13 cellular contexts compared by ENCODE assay signal in the genomic region with DNA sequence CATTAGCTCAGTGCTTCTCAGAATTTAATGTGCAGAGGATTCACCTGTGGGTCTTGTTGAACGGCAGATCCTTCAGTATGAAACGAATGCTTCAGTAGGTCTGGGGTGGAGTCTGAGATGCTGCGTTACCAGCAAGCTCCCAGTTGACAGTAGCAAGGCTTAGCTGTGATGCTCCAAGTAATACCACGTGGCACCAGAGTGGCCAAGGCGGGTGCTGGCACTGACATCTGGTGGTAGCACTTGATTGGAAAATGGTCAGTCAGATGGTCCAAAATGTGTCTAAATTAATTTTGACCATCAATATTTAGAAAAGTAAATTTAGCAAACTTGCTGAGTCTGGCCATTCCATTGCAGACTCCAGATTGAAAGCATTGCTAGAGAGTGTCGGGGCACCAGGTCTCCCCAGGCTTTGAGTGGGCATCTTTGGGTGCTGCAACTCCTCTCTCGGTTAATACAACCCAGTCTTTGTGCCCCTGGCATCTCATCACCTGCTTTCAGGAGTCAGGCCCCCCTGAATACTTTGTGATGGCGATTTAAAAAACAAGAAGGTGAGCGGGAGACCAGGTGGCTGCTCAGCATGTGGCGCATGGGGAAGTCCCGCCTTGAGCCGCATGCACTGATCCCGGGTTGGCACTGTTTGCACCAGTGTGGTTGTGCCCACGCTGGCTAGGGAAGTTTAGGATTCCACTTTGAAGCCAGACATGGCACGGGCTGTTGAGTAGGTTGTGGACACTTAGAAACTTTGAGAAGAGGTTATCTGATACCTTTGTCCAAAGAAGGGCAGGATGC.
DNase-seq lines count a peak whose midpoint lies in the region; ATAC-seq, FAIRE-seq and TF ChIP-seq lines count a peak whose summit lies in the region.
"Had no signal": no experiment of that assay in that cellular context is flagged by ENCODE, and none has a peak within 500 bp of the region (broad histone marks: within the 10 kb centered on the region; RNA-seq: fewer than 3 reads in every experiment).

No MANE protein-coding gene starts in this region.

- FAIRE-seq in HepG2 (lab: Jason Lieb, UNC): no peak

- no TSS peak for BruUV-seq in HCT116 (replicated peaks; lab: Mats Ljungman, UMichigan)
- BruUV-seq in HepG2 (replicated peaks; lab: Mats Ljungman, UMichigan): no TSS peak

- peak; percentile 63 for TF ChIP-seq RAD21 in HCT116 (IDR thresholded peaks at IDR 0.05; ENCODE audit: low read depth)
- no peak for TF ChIP-seq RAD21 in HepG2 (CRISPR knock-in tag; IDR thresholded peaks at IDR 0.05)

- no peaks in the 10 kb centered on the region for H3K9me3 ChIP-seq in HCT116 (ENCODE audit: control insufficient read depth in 1 of 2, insufficient read depth in 1 of 2, low read depth in 1 of 2, low read length in 2 of 2)
- no peaks in the 10 kb centered on the region for H3K9me3 ChIP-seq in HepG2 (ENCODE audit: low read length)
- H3K9me3 ChIP-seq in aorta (ENCODE audit: control insufficient read depth, low read length): no peaks in the 10 kb centered on the region

- RAD21 ChIA-PET in HCT116 (lab: Charles Lee; ENCODE audit: low non-redundant PET in 1 of 2, low total read pairs in 2 of 2, uncharacterized antibody in 2 of 2, unreplicated experiment in 2 of 2): interaction anchor here (1.1 to 1.5 kb wide), 3 partner anchors 145 to 146 kb away, joined by 3 to 5 read pairs (median 3); partner anchors contain the start of gene CNNM2 (in 1 of the 2)

- peaks cover under 1% of the 10 kb centered on the region for H3K4me1 Mint-ChIP-seq in stimulated activated effector memory CD8-positive, alpha-beta T cell treated with anti-CD3 and anti-CD28 coated beads, Interleukin-12 subunit alpha, Interleukin-12 subunit beta, amount 100 ng/mL, for 72 hours
- H3K4me1 Mint-ChIP-seq: activated CD4-positive, alpha-beta T cell treated with anti-CD3 and anti-CD28 coated beads for 36 hours; activated naive CD4-positive, alpha-beta T cell treated with anti-CD3 and anti-CD28 coated beads, Interleukin-2, amount 50 U/mL, for 24 hours had no signal

- H3K36me3 Mint-ChIP-seq in stimulated activated effector memory CD8-positive, alpha-beta T cell treated with anti-CD3 and anti-CD28 coated beads, Interleukin-12 subunit alpha, Interleukin-12 subunit beta, amount 100 ng/mL, for 72 hours: peaks cover 4% of the 10 kb centered on the region

- TF ChIP-seq POLR2A in HCT116 (IDR thresholded peaks at IDR 0.05; ENCODE audit: borderline replicate concordance, extremely low read depth, insufficient read depth, insufficient read length) (no peak), HepG2 (IDR thresholded peaks at IDR 0.05; ENCODE audit: insufficient read depth in 1 of 2, low read depth in 2 of 2, low read length in 2 of 2) (no peak)

- H3K27me3 ChIP-seq in HCT116 (ENCODE audit: insufficient read depth, low read length) (no peaks in the 10 kb centered on the region), HepG2 (ENCODE audit: control insufficient read depth in 1 of 2, insufficient read depth in 2 of 2, low read length in 2 of 2) (no peaks in the 10 kb centered on the region), aorta (ENCODE audit: control insufficient read depth in 1 of 2, insufficient read depth in 2 of 2, low read length in 1 of 2) (no peaks in the 10 kb centered on the region)

- no peak overlapping the region for H3K27ac Mint-ChIP-seq in stimulated activated effector memory CD8-positive, alpha-beta T cell treated with anti-CD3 and anti-CD28 coated beads, Interleukin-12 subunit alpha, Interleukin-12 subunit beta, amount 100 ng/mL, for 72 hours
- H3K27ac Mint-ChIP-seq: activated CD4-positive, alpha-beta T cell treated with anti-CD3 and anti-CD28 coated beads for 36 hours; activated naive CD4-positive, alpha-beta T cell treated with anti-CD3 and anti-CD28 coated beads, Interleukin-2, amount 50 U/mL, for 24 hours had no signal

- no peaks in the 10 kb centered on the region for H3K4me1 ChIP-seq in HCT116 (ENCODE audit: control insufficient read depth in 1 of 2, insufficient read depth in 2 of 2, low read length in 2 of 2)
- H3K4me1 ChIP-seq in HepG2 (ENCODE audit: insufficient read depth, low read length): no peaks in the 10 kb centered on the region
- no peaks in the 10 kb centered on the region for H3K4me1 ChIP-seq in aorta (ENCODE audit: control insufficient read depth in 1 of 2, insufficient read depth in 2 of 2, low read length in 2 of 2)

- H3K79me2 ChIP-seq in HCT116 (ENCODE audit: insufficient read depth, low read length) (no peaks in the 10 kb centered on the region), HepG2 (ENCODE audit: insufficient read depth, low read length) (no peaks in the 10 kb centered on the region)

- H3K4me2 ChIP-seq in HCT116 (ENCODE audit: low read length) (no peak overlapping the region), HepG2 (ENCODE audit: low read depth, low read length) (no peak overlapping the region)

- H3K36me3 ChIP-seq in HCT116 (ENCODE audit: control insufficient read depth in 1 of 2, insufficient read depth in 2 of 2, low read length in 2 of 2): no peaks in the 10 kb centered on the region
- H3K36me3 ChIP-seq in HepG2 (replicated peaks in 1 of 2; ENCODE audit: control insufficient read depth in 1 of 2, insufficient read depth in 2 of 2, low read length in 2 of 2): peaks cover 0 to 4% of the 10 kb centered on the region in 2 experiments; a peak in 2 of 5 replicates
- H3K36me3 ChIP-seq in aorta (ENCODE audit: control insufficient read depth in 1 of 2, insufficient read depth in 2 of 2, low read length in 1 of 2): peaks cover 0 to 3% of the 10 kb centered on the region in 2 donors

- no peak overlapping the region for H3K27ac ChIP-seq in HCT116 (ENCODE audit: low read depth, low read length)
- H3K27ac ChIP-seq in HepG2 (ENCODE audit: extremely low read length, insufficient read depth, low read length): no peak overlapping the region
- H3K27ac ChIP-seq in aorta (ENCODE audit: low read depth in 1 of 2, low read length in 2 of 2): no peak overlapping the region
- H3K27ac ChIP-seq: skin epidermis had no signal

- H2AFZ ChIP-seq in HCT116 (ENCODE audit: low read depth, low read length, poor library complexity, severe bottlenecking): no peak overlapping the region
- H2AFZ ChIP-seq in HepG2 (ENCODE audit: low read length): no peak overlapping the region

- no peaks in the 10 kb centered on the region for H3K9me2 ChIP-seq in HCT116 (ENCODE audit: insufficient read depth)

- in situ Hi-C loops in HepG2 (cut with HindIII; ENCODE audit: extremely low pct_ligation_motif_present, low pct_unique_long_range_greater_than_20kb): loop anchor here (25.0 kb wide), 1 partner anchor 326 kb away; the partner anchor contains the start of gene WBP1L

- no peak overlapping the region for H3K4me3 ChIP-seq in HCT116 (replicated peaks in 1 of 2; ENCODE audit: low read depth in 1 of 2, low read length in 2 of 2)
- no peak overlapping the region for H3K4me3 ChIP-seq in HepG2 (replicated peaks in 1 of 3; ENCODE audit: insufficient read depth in 1 of 3, low read depth in 2 of 3, low read length in 3 of 3)
- H3K4me3 ChIP-seq in aorta (ENCODE audit: low read length in 2 of 2): no peak overlapping the region
- H3K4me3 ChIP-seq: skin epidermis had no signal

- POLR2A ChIA-PET in HCT116 (lab: Charles Lee): interaction anchor here (1.5 kb wide), 1 partner anchor 145 kb away, joined by 5 read pairs; the partner anchor contains the start of gene CNNM2
- POLR2A ChIA-PET in HepG2 (lab: Yijun Ruan, JAX): interaction anchor here (0.8 to 1.7 kb wide), 2 partner anchors 18 to 145 kb away, joined by 3 to 5 read pairs; partner anchors contain the start of gene CNNM2

- intact Hi-C loops in HCT116 (cut with micrococcal nuclease) (no loop called here), HepG2 (cut with micrococcal nuclease; ENCODE audit: unreplicated experiment) (no loop called here), aorta (cut with DNase I) (loop anchor here in 1 of 2 donors (10.0 kb wide), 1 partner anchor 228 kb away; the partner anchor contains the start of gene CYP17A1)

- TF ChIP-seq EP300 in HepG2 (IDR thresholded peaks at IDR 0.05; ENCODE audit: low read depth in 2 of 2, low read length in 2 of 2): no peak
- no peak for TF ChIP-seq EP300 in HepG2 (CRISPR knock-in tag; IDR thresholded peaks at IDR 0.05; ENCODE audit: borderline replicate concordance)

- ATAC-seq in HCT116: peak; percentile 74
- ATAC-seq in HepG2: peak; percentile 22; the same call in 1 of the 3 replicates
- no peak for ATAC-seq in aorta (ENCODE audit: low FRiP score)
- ATAC-seq in GM19452 (IDR thresholded peaks at IDR 0.05; ENCODE audit: unreplicated experiment): no peak
- no peak for ATAC-seq in stimulated activated effector memory CD8-positive, alpha-beta T cell treated with anti-CD3 and anti-CD28 coated beads, Interleukin-12 subunit alpha, Interleukin-12 subunit beta, amount 100 ng/mL, for 72 hours
- no peak for ATAC-seq in HG02852 (IDR thresholded peaks at IDR 0.05; ENCODE audit: unreplicated experiment)
- ATAC-seq: activated CD4-positive, alpha-beta T cell treated with anti-CD3 and anti-CD28 coated beads for 36 hours had no signal

- no peak overlapping the region for H3K9ac ChIP-seq in HCT116 (ENCODE audit: low read length)
- H3K9ac ChIP-seq in HepG2 (ENCODE audit: insufficient read depth, low read depth, low read length): no peak overlapping the region

- WGBS in HepG2 (ENCODE audit: low lambda C conversion rate): 97% methylated on average over 13 of the region's 15 CpGs
- WGBS in aorta, 2 donors: 78 to 80% methylated on average over 15 of the region's 15 CpGs

- H4K20me1 ChIP-seq in HCT116 (ENCODE audit: insufficient read depth): no peaks in the 10 kb centered on the region
- no peaks in the 10 kb centered on the region for H4K20me1 ChIP-seq in HepG2 (ENCODE audit: insufficient read depth, low read length)

- peak in 10 of 14 donors; percentile 15 to 74 (median 30) for DNase-seq in C1 segment of cervical spinal cord (lab: John Stamatoyannopoulos, UW)
- DNase-seq in HCT116 (ENCODE audit: low read depth, low spot score): no peak
- DNase-seq in SW480 (ENCODE audit: low spot score): peak; percentile 13
- no peak for DNase-seq in HepG2 (ENCODE audit: low spot score)
- DNase-seq in aorta: no peak
- no peak for DNase-seq in stimulated activated effector memory CD8-positive, alpha-beta T cell treated with anti-CD3 and anti-CD28 coated beads, Interleukin-12 subunit alpha, Interleukin-12 subunit beta, amount 100 ng/mL, for 72 hours (ENCODE audit: low spot score in 2 of 2)
- DNase-seq: activated CD4-positive, alpha-beta T cell treated with anti-CD3 and anti-CD28 coated beads for 36 hours; effector CD4-positive, alpha-beta T cell; NCI-H1092 treated with DMSO at 0.1 percent for 48 hours had no signal

- TF ChIP-seq CTCF in HCT116 (IDR thresholded peaks at IDR 0.05 in 2 of 3, conservative IDR thresholded peaks at IDR 0.05 in 1 of 3; ENCODE audit: borderline replicate concordance in 1 of 3, insufficient read depth in 1 of 3, low read depth in 2 of 3, low read length in 2 of 3) (peak; percentile 18 to 46 (median 39); a peak in 4 of 6 replicates), HepG2 (CRISPR knock-in tag; IDR thresholded peaks at IDR 0.05) (peak; percentile 22; the same call in 1 of the 2 replicates)

- CTCF ChIA-PET in HCT116 (lab: Charles Lee) (interaction anchor here (1.0 to 4.2 kb wide), 3 partner anchors 145 to 226 kb away, joined by 3 to 40 read pairs (median 10); partner anchors contain the start of genes CNNM2 and CYP17A1), HepG2 (lab: Yijun Ruan, JAX; ENCODE audit: low intra/inter-chr PET ratio, low total read pairs) (interaction anchor here (1.5 kb wide), 1 partner anchor 146 kb away, joined by 4 read pairs; no protein-coding TSS in a partner anchor)

- no peak overlapping the region for H3K4me3 Mint-ChIP-seq in stimulated activated effector memory CD8-positive, alpha-beta T cell treated with anti-CD3 and anti-CD28 coated beads, Interleukin-12 subunit alpha, Interleukin-12 subunit beta, amount 100 ng/mL, for 72 hours
- H3K4me3 Mint-ChIP-seq: activated CD4-positive, alpha-beta T cell treated with anti-CD3 and anti-CD28 coated beads for 36 hours; activated naive CD4-positive, alpha-beta T cell treated with anti-CD3 and anti-CD28 coated beads, Interleukin-2, amount 50 U/mL, for 24 hours had no signal

- no peaks in the 10 kb centered on the region for H3K9me3 Mint-ChIP-seq in stimulated activated effector memory CD8-positive, alpha-beta T cell treated with anti-CD3 and anti-CD28 coated beads, Interleukin-12 subunit alpha, Interleukin-12 subunit beta, amount 100 ng/mL, for 72 hours
- H3K9me3 Mint-ChIP-seq: activated naive CD4-positive, alpha-beta T cell treated with anti-CD3 and anti-CD28 coated beads, Interleukin-2, amount 50 U/mL, for 24 hours had no signal

Comparison
In these comparisons a context has a peak if more than half of its experiments do, and no peak if none do; other contexts are left out.
1. DNase-seq: peak in C1 segment of cervical spinal cord (10 of 14) and SW480 (single experiment); none in HCT116 (single experiment), HepG2 (single experiment), aorta (0 of 2) and stimulated activated effector memory CD8-positive, alpha-beta T cell treated with anti-CD3 and anti-CD28 coated beads, Interleukin-12 subunit alpha, Interleukin-12 subunit beta, amount 100 ng/mL, for 72 hours (0 of 2).
2. ATAC-seq: peak in HCT116 (single experiment) and HepG2 (single experiment); none in aorta (single experiment), GM19452 (single experiment), stimulated activated effector memory CD8-positive, alpha-beta T cell treated with anti-CD3 and anti-CD28 coated beads, Interleukin-12 subunit alpha, Interleukin-12 subunit beta, amount 100 ng/mL, for 72 hours (single experiment) and HG02852 (single experiment).